14 cellular contexts compared by ENCODE assay signal in the genomic region with DNA sequence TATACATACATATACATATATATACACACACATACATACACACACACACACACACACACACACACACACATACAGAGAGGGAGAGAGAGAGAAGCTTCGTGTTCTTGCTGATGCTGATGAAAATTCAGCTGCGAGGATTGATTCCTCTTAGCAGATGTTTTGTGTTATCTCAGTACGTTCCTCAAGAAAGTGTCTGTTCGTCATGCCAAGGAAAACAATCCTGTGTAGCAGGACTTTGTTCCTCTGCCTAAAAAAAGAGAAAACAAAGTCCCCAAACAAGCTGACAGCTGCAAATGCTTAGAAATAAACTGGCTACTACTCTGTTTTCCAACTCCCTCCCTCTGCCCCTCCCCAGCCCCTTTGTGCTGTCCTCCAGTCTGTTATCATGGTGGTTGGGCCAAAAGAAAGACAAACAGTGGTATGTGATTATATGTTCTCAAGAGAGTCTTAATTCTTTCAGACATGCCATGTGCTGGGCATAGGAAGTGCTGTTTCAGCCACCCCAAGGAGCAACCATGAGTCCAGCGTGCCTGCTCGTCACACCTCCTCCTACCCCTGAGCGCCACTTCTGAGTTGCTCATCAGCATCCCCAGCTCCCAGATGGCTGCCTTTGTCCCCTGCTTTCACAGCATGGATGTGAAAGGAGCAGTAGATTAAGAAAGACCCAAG.
DNase-seq lines count a peak whose midpoint lies in the region; ATAC-seq, FAIRE-seq and TF ChIP-seq lines count a peak whose summit lies in the region.
"Had no signal": no experiment of that assay in that cellular context is flagged by ENCODE, and none has a peak within 500 bp of the region (broad histone marks: within the 10 kb centered on the region; RNA-seq: fewer than 3 reads in every experiment).

No MANE protein-coding gene starts in this region.

- H3K27ac ChIP-seq in neural progenitor cell = no peak overlapping the region

- no peaks in the 10 kb centered on the region for H3K36me3 ChIP-seq in neural progenitor cell

- H3K36me3 Mint-ChIP-seq in activated CD4-positive, alpha-beta T cell treated with anti-CD3 and anti-CD28 coated beads, Interleukin-2, amount 10 ng/mL, durations not matched to agents 7 days and 5 days (ENCODE audit: low read depth) = peaks cover 3% of the 10 kb centered on the region
- peaks cover 3% of the 10 kb centered on the region for H3K36me3 Mint-ChIP-seq in neural progenitor cell

- H3F3A ChIP-seq in neural progenitor cell (ENCODE audit: low read depth) = peaks cover 4% of the 10 kb centered on the region

- H3K27ac Mint-ChIP-seq in activated CD4-positive, alpha-beta T cell treated with anti-CD3 and anti-CD28 coated beads, Interleukin-2, amount 10 ng/mL, durations not matched to agents 7 days and 5 days = peak overlapping the region; percentile 42
- H3K27ac Mint-ChIP-seq in neural progenitor cell = peak overlapping the region; percentile 83

- peak; percentile 82 for FAIRE-seq in urothelium cell line (lab: Jason Lieb, UNC)

- peaks cover 44% of the 10 kb centered on the region for H3K4me1 ChIP-seq in neural progenitor cell

- no peak overlapping the region for H3K9ac ChIP-seq in neural progenitor cell

- H3K9me3 ChIP-seq in neural progenitor cell (ENCODE audit: low read depth) = no peaks in the 10 kb centered on the region

- H3K4me3 Mint-ChIP-seq in activated CD4-positive, alpha-beta T cell treated with anti-CD3 and anti-CD28 coated beads, Interleukin-2, amount 10 ng/mL, durations not matched to agents 7 days and 5 days = no peak overlapping the region
- no peak overlapping the region for H3K4me3 Mint-ChIP-seq in neural progenitor cell

- peaks cover 6% of the 10 kb centered on the region for H4K20me1 ChIP-seq in neural progenitor cell (ENCODE audit: low read depth)

- H3K27me3 ChIP-seq in neural progenitor cell = no peaks in the 10 kb centered on the region

- peaks cover 18% of the 10 kb centered on the region for H3K79me2 ChIP-seq in neural progenitor cell (ENCODE audit: low read depth)

- H2AFZ ChIP-seq in neural progenitor cell (replicated peaks) = no peak overlapping the region

- no peak for TF ChIP-seq CTCF in neural progenitor cell (IDR thresholded peaks at IDR 0.05)

- POLR2A ChIA-PET in activated CD4-positive, alpha-beta T cell treated with anti-CD3 and anti-CD28 coated beads, Interleukin-2, amount 10 ng/mL, durations not matched to agents 7 days and 5 days (lab: Charles Lee) = no interaction called here

- CTCF ChIA-PET in activated CD4-positive, alpha-beta T cell treated with anti-CD3 and anti-CD28 coated beads, Interleukin-2, amount 10 ng/mL, durations not matched to agents 7 days and 5 days (lab: Charles Lee) = interaction anchor here (0.7 to 2.1 kb wide), 7 partner anchors 10 to 176 kb away, joined by 3 to 9 read pairs (median 3); no protein-coding TSS in a partner anchor

- no peak for DNase-seq in activated CD4-positive, alpha-beta T cell treated with anti-CD3 and anti-CD28 coated beads, Interleukin-2, amount 10 ng/mL, durations not matched to agents 7 days and 5 days
- DNase-seq in activated CD4-positive, alpha-beta T cell treated with anti-CD3 and anti-CD28 coated beads, Interleukin-2, amount 50 U/mL, for 4 hours = no peak
- DNase-seq in fibroblast of the conjunctiva (ENCODE audit: low read depth) (peak; percentile 89), neural progenitor cell (ENCODE audit: low spot score) (peak; percentile 52), urothelium cell line (ENCODE audit: low spot score) (no peak), NCI-H1436 (lab: John Stamatoyannopoulos, UW) (no peak)
- no peak for DNase-seq in activated CD4-positive, CD25-positive, alpha-beta regulatory T cell (lab: John Stamatoyannopoulos, UW)
- DNase-seq: 8988T; DMS79; Kasumi-1; NCI-H446; stimulated activated CD4-positive, alpha-beta T cell treated with anti-CD3 and anti-CD28 coated beads, Interleukin-2, amount 100 ng/mL, for 48 hours had no signal

- H3K4me1 Mint-ChIP-seq in activated CD4-positive, alpha-beta T cell treated with anti-CD3 and anti-CD28 coated beads, Interleukin-2, amount 10 ng/mL, durations not matched to agents 7 days and 5 days = peaks cover 40% of the 10 kb centered on the region
- H3K4me1 Mint-ChIP-seq in neural progenitor cell = peaks cover 53% of the 10 kb centered on the region

- H3K9me3 Mint-ChIP-seq in activated CD4-positive, alpha-beta T cell treated with anti-CD3 and anti-CD28 coated beads, Interleukin-2, amount 10 ng/mL, durations not matched to agents 7 days and 5 days = no peaks in the 10 kb centered on the region
- no peaks in the 10 kb centered on the region for H3K9me3 Mint-ChIP-seq in neural progenitor cell

- ATAC-seq in GM21528 (IDR thresholded peaks at IDR 0.05; ENCODE audit: low FRiP score, unreplicated experiment) = no peak
- ATAC-seq: esophagus mucosa had no signal

- H3K4me3 ChIP-seq in neural progenitor cell = no peak overlapping the region

- peak overlapping the region; percentile 58 for H3K4me2 ChIP-seq in neural progenitor cell

- H3K27me3 Mint-ChIP-seq in activated CD4-positive, alpha-beta T cell treated with anti-CD3 and anti-CD28 coated beads, Interleukin-2, amount 10 ng/mL, durations not matched to agents 7 days and 5 days = peaks cover 9% of the 10 kb centered on the region
- H3K27me3 Mint-ChIP-seq in neural progenitor cell (ENCODE audit: insufficient read depth, low read depth) = no peaks in the 10 kb centered on the region

Comparison
In these comparisons a context has a peak if more than half of its experiments do, and no peak if none do; other contexts are left out.
1. DNase-seq: peak in fibroblast of the conjunctiva (single experiment) and neural progenitor cell (single experiment); none in activated CD4-positive, alpha-beta T cell treated with anti-CD3 and anti-CD28 coated beads, Interleukin-2, amount 10 ng/mL, durations not matched to agents 7 days and 5 days (single experiment), activated CD4-positive, alpha-beta T cell treated with anti-CD3 and anti-CD28 coated beads, Interleukin-2, amount 50 U/mL, for 4 hours (0 of 2), urothelium cell line (single experiment), NCI-H1436 (single experiment) and activated CD4-positive, CD25-positive, alpha-beta regulatory T cell (0 of 4).